13 cellular contexts compared by ENCODE assay signal in the genomic region with DNA sequence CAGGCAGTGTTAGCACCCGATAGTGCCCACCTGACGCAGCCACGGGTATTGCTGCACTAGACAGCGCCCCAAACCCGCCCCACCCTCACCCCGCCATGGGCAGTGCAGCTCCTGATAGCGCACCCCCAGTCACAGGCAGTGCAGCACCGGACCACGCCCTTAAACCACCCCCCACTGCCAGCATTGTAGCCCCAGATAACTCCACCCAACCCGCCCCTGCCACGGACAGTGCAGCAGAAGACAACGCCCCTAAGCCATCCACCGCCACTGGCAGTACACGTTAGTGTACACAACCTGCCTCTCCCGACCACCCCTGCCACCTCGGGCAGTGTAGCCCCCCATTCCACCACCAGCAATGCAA. TPM values are rescaled to one million over a fixed set of nuclear protein-coding genes. Genes with fewer than 3 reads are reported as not detected.
DNase-seq lines count a peak whose midpoint lies in the region; ATAC-seq and TF ChIP-seq lines count a peak whose summit lies in the region.
"Had no signal": no experiment of that assay in that cellular context is flagged by ENCODE, and none has a peak within 500 bp of the region (broad histone marks: within the 10 kb centered on the region; RNA-seq: fewer than 3 reads in every experiment).

No MANE protein-coding gene starts in this region.

- POLR2A ChIA-PET in OCI-LY7 (lab: Charles Lee) = interaction anchor here (0.7 to 1.1 kb wide), 2 partner anchors 50 to 69 kb away, joined by 3 to 6 read pairs; no protein-coding TSS in a partner anchor

- H2AFZ ChIP-seq in DND-41 (ENCODE audit: low read depth, low read length) = no peak overlapping the region
- H2AFZ ChIP-seq in OCI-LY7 (ENCODE audit: low read length) = no peak overlapping the region
- H2AFZ ChIP-seq in neuron (ENCODE audit: low read depth, low read length) = peak overlapping the region; percentile 63

- H3K4me1 ChIP-seq in DND-41 (ENCODE audit: insufficient read depth, low read length) (peaks cover 7% of the 10 kb centered on the region; the same call in 1 of the 2 replicates), OCI-LY7 (ENCODE audit: insufficient read depth, low read length, poor library complexity, severe bottlenecking) (peaks cover 13% of the 10 kb centered on the region), neuron (ENCODE audit: insufficient read depth, low read length) (peaks cover 15% of the 10 kb centered on the region)

- no peaks in the 10 kb centered on the region for H3K79me2 ChIP-seq in DND-41 (ENCODE audit: insufficient read depth, low read length)
- peaks cover 52% of the 10 kb centered on the region; the same call in 1 of the 2 replicates for H3K79me2 ChIP-seq in OCI-LY7 (ENCODE audit: insufficient read depth, low read depth, low read length)

- H3K9me3 ChIP-seq in DND-41 (ENCODE audit: insufficient read depth, low read length, severe bottlenecking) (no peaks in the 10 kb centered on the region), OCI-LY7 (ENCODE audit: low read length) (peaks cover 19% of the 10 kb centered on the region), neuron (ENCODE audit: low read length) (no peaks in the 10 kb centered on the region)
- H3K9me3 ChIP-seq: ovary had no signal

- DNase-seq in DND-41 (no peak), OCI-LY7 (ENCODE audit: low spot score) (no peak), fibroblast of villous mesenchyme (ENCODE audit: low read depth) (no peak), COLO668 (lab: John Stamatoyannopoulos, UW; ENCODE audit: unreplicated experiment) (no peak), C1 segment of cervical spinal cord (lab: John Stamatoyannopoulos, UW) (no peak), substantia nigra (lab: John Stamatoyannopoulos, UW) (no peak)
- no peak for DNase-seq in activated CD4-positive, alpha-beta T cell treated with anti-CD3 and anti-CD28 coated beads for 1 hour
- DNase-seq: effector CD8-positive, alpha-beta T cell; ovary had no signal

- H3K4me2 ChIP-seq in DND-41 (ENCODE audit: insufficient read depth, low read length) (0 out of 2 replicates have a peak overlapping the region, but pooled peaks have one; percentile 45), OCI-LY7 (ENCODE audit: low read length) (peak overlapping the region; percentile 58)

- H3K9ac ChIP-seq in DND-41 (ENCODE audit: low read depth, low read length) = no peak overlapping the region

- CTCF ChIA-PET in OCI-LY7 (lab: Charles Lee; ENCODE audit: unreplicated experiment) = interaction anchor here (0.8 kb wide), 1 partner anchor 44 kb away, joined by 3 read pairs; no protein-coding TSS in a partner anchor

- H3K9me2 ChIP-seq in OCI-LY7 (ENCODE audit: insufficient read depth, low read length) = no peaks in the 10 kb centered on the region

- H4K20me1 ChIP-seq in DND-41 (ENCODE audit: insufficient read depth, low read length) (no peaks in the 10 kb centered on the region; the same call in 1 of the 2 replicates), OCI-LY7 (ENCODE audit: insufficient read depth, low read length) (no peaks in the 10 kb centered on the region)

- intact Hi-C loops in OCI-LY7 (cut with micrococcal nuclease; ENCODE audit: unreplicated experiment) = loop anchor here (1.0 to 2.0 kb wide), 3 partner anchors 49 to 115 kb away; no protein-coding TSS in a partner anchor

- H3K27me3 ChIP-seq in DND-41 (ENCODE audit: insufficient read depth, low read length, poor library complexity) = peaks cover 13% of the 10 kb centered on the region
- H3K27me3 ChIP-seq in neuron (ENCODE audit: insufficient read depth, low read length) = no peaks in the 10 kb centered on the region
- H3K27me3 ChIP-seq: ovary had no signal

- no TSS peak for BruUV-seq in OCI-LY7 (replicated peaks; lab: Mats Ljungman, UMichigan)

- no peak overlapping the region for H3K4me3 ChIP-seq in DND-41 (ENCODE audit: low read depth in 1 of 2, low read length in 2 of 2)
- H3K4me3 ChIP-seq in OCI-LY7 (ENCODE audit: low read depth, low read length, poor library complexity, severe bottlenecking) = peak overlapping the region; percentile 82
- peak overlapping the region; percentile 64 for H3K4me3 ChIP-seq in fibroblast of villous mesenchyme (ENCODE audit: low read depth, low read length)
- H3K4me3 ChIP-seq in neuron (ENCODE audit: low read length) = peak overlapping the region; percentile 71
- H3K4me3 ChIP-seq: lung had no signal

- no peaks in the 10 kb centered on the region for H3K36me3 ChIP-seq in DND-41 (ENCODE audit: insufficient read depth, low read length)
- peaks cover 40% of the 10 kb centered on the region for H3K36me3 ChIP-seq in OCI-LY7 (ENCODE audit: insufficient read depth, low read length)
- H3K36me3 ChIP-seq in neuron (ENCODE audit: insufficient read depth, low read length) = peaks cover 5% of the 10 kb centered on the region
- H3K36me3 ChIP-seq: ovary had no signal

- H3K27ac ChIP-seq in DND-41 (ENCODE audit: low read length) (no peak overlapping the region), OCI-LY7 (ENCODE audit: low read depth, low read length, poor library complexity, severe bottlenecking) (peak overlapping the region; percentile 77), substantia nigra (ENCODE audit: low read depth, low read length, poor library complexity, severe bottlenecking) (no peak overlapping the region)
- H3K27ac ChIP-seq: ovary had no signal

- no peak for TF ChIP-seq CTCF in DND-41 (IDR thresholded peaks at IDR 0.05; ENCODE audit: borderline replicate concordance, extremely low read depth, low read length, poor library complexity, severe bottlenecking)
- TF ChIP-seq CTCF in OCI-LY7 (conservative IDR thresholded peaks at IDR 0.05; ENCODE audit: low read length) = no peak
- no peak for TF ChIP-seq CTCF in fibroblast of villous mesenchyme (IDR thresholded peaks at IDR 0.05; ENCODE audit: insufficient read depth, low read depth, low read length)

- no peak for ATAC-seq in DND-41 (ENCODE audit: insufficient read depth, low read depth)

RNA-seq across cellular contexts. Expression of a gene that starts 0.8 kb away (rescaled TPM):
- 1.8 and 2.9 TPM in 2 replicates for total RNA-seq in OCI-LY7 (2014; rRNA removed; shearing (Covaris generic))
- total RNA-seq in OCI-LY7 (2022) (2.5 and 3.2 TPM in 2 replicates), fibroblast of villous mesenchyme (0.43 and 0.64 TPM in 2 replicates)
- total RNA-seq: activated CD4-positive, alpha-beta T cell treated with anti-CD3 and anti-CD28 coated beads for 36 hours; glomerular endothelial cell; ovary had no signal

RNA-seq across cellular contexts. Expression of a gene that starts 39.6 kb away (rescaled TPM):
- total RNA-seq in OCI-LY7 (2014; rRNA removed; shearing (Covaris generic)) = not detected in 2 replicates
- total RNA-seq in OCI-LY7 (2022) = not detected in 2 replicates
- total RNA-seq in fibroblast of villous mesenchyme = not detected in 2 replicates
- total RNA-seq: activated CD4-positive, alpha-beta T cell treated with anti-CD3 and anti-CD28 coated beads for 36 hours; glomerular endothelial cell; ovary had no signal

Comparison
In these comparisons a context has a peak if more than half of its experiments do, and no peak if none do; other contexts are left out.
1. H3K4me3 ChIP-seq: peak in OCI-LY7 (single experiment), fibroblast of villous mesenchyme (single experiment) and neuron (single experiment); none in DND-41 (0 of 2).